Comparison of ENCODE assay signal across 18 cellular contexts in genomic region chr20:873875-874607, GRCh38. TPM values are rescaled to one million over a fixed set of nuclear protein-coding genes. Genes with fewer than 3 reads are reported as not detected.
"Had no signal": no experiment of that assay in that cellular context is flagged by ENCODE, and none has a peak within 500 bp of the region (broad histone marks: within the 10 kb centered on the region; RNA-seq: fewer than 3 reads in every experiment).

No MANE protein-coding gene starts in this region.

- H3K27ac Mint-ChIP-seq: activated CD4-positive, alpha-beta T cell treated with anti-CD3 and anti-CD28 coated beads, Interleukin-2, amount 10 ng/mL, durations not matched to agents 7 days and 5 days; activated naive CD8-positive, alpha-beta T cell treated with anti-CD3 and anti-CD28 coated beads, Interleukin-2, amount 50 U/mL, for 24 hours; endodermal cell had no signal

- H3K9me3 Mint-ChIP-seq: activated CD4-positive, alpha-beta T cell treated with anti-CD3 and anti-CD28 coated beads, Interleukin-2, amount 10 ng/mL, durations not matched to agents 7 days and 5 days; activated naive CD8-positive, alpha-beta T cell treated with anti-CD3 and anti-CD28 coated beads, Interleukin-2, amount 50 U/mL, for 24 hours; brain; endodermal cell; neural crest cell had no signal

- ATAC-seq: activated naive CD8-positive, alpha-beta T cell treated with anti-CD3 and anti-CD28 coated beads, Interleukin-2, amount 50 U/mL, for 24 hours; left lung; right cardiac atrium had no signal

- H3K4me1 Mint-ChIP-seq: activated naive CD8-positive, alpha-beta T cell treated with anti-CD3 and anti-CD28 coated beads, Interleukin-2, amount 50 U/mL, for 24 hours; brain; endodermal cell had no signal

- H3K36me3 Mint-ChIP-seq: brain had no signal

- H3K27me3 Mint-ChIP-seq: activated CD4-positive, alpha-beta T cell treated with anti-CD3 and anti-CD28 coated beads, Interleukin-2, amount 10 ng/mL, durations not matched to agents 7 days and 5 days; activated naive CD8-positive, alpha-beta T cell treated with anti-CD3 and anti-CD28 coated beads, Interleukin-2, amount 50 U/mL, for 24 hours had no signal

- H3K4me3 Mint-ChIP-seq: activated CD4-positive, alpha-beta T cell treated with anti-CD3 and anti-CD28 coated beads, Interleukin-2, amount 10 ng/mL, durations not matched to agents 7 days and 5 days; activated naive CD8-positive, alpha-beta T cell treated with anti-CD3 and anti-CD28 coated beads, Interleukin-2, amount 50 U/mL, for 24 hours; brain; endodermal cell; neural crest cell had no signal

- DNase-seq: activated CD4-positive, alpha-beta T cell treated with anti-CD3 and anti-CD28 coated beads, Interleukin-2, amount 10 ng/mL, durations not matched to agents 7 days and 5 days; activated naive CD8-positive, alpha-beta T cell treated with anti-CD3 and anti-CD28 coated beads, Interleukin-2, amount 50 U/mL, for 24 hours; anterior cingulate cortex; caudate nucleus; foreskin melanocyte; left lung; mammary epithelial cell; midbrain; right cardiac atrium; stimulated activated CD4-positive, alpha-beta T cell treated with anti-CD3 and anti-CD28 coated beads, Interleukin-15, amount 100 ng/mL, for 24 hours; stimulated activated CD4-positive, alpha-beta T cell treated with anti-CD3 and anti-CD28 coated beads, Interleukin-2, amount 100 ng/mL, for 48 hours; T1000 had no signal

RNA-seq across cellular contexts. Expression of gene ANGPT4, which starts 42.1 kb away (rescaled TPM):
- total RNA-seq: activated CD4-positive, alpha-beta T cell treated with anti-CD3 and anti-CD28 coated beads, Interleukin-2, amount 10 ng/mL, durations not matched to agents 7 days and 5 days; activated CD8-positive, alpha-beta memory T cell treated with anti-CD3 and anti-CD28 coated beads for 36 hours; epithelial cell of proximal tubule; kidney epithelial cell had no signal
